ENCODE assay signal across 1 cellular context in the genomic region with DNA sequence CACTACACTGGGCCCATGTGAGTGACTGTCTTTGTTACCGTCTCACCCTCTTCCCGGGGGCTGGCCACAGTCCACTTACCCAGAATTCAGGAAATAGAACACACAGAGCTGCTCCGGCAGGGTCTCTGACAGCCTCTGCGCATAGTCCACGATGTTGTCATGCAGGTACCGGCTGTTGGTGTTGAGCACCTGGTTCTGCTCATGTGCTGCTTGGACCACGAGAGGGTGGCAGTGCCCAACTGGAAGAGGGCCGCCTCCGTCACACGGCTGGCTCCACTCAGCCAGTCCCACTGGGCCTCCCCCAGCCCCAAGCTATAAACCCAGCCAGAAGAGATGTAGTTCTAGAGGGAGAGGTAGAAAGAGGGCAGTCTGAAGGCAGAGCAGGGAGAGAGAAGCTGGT.
TF ChIP-seq lines count a peak whose summit lies in the region.

No MANE protein-coding gene starts in this region.

TF ChIP-seq in liver, 16 proteins besides CTCF, POLR2A, EP300 and RAD21 (continued from another document):
- TF ChIP-seq, protein P1, sequence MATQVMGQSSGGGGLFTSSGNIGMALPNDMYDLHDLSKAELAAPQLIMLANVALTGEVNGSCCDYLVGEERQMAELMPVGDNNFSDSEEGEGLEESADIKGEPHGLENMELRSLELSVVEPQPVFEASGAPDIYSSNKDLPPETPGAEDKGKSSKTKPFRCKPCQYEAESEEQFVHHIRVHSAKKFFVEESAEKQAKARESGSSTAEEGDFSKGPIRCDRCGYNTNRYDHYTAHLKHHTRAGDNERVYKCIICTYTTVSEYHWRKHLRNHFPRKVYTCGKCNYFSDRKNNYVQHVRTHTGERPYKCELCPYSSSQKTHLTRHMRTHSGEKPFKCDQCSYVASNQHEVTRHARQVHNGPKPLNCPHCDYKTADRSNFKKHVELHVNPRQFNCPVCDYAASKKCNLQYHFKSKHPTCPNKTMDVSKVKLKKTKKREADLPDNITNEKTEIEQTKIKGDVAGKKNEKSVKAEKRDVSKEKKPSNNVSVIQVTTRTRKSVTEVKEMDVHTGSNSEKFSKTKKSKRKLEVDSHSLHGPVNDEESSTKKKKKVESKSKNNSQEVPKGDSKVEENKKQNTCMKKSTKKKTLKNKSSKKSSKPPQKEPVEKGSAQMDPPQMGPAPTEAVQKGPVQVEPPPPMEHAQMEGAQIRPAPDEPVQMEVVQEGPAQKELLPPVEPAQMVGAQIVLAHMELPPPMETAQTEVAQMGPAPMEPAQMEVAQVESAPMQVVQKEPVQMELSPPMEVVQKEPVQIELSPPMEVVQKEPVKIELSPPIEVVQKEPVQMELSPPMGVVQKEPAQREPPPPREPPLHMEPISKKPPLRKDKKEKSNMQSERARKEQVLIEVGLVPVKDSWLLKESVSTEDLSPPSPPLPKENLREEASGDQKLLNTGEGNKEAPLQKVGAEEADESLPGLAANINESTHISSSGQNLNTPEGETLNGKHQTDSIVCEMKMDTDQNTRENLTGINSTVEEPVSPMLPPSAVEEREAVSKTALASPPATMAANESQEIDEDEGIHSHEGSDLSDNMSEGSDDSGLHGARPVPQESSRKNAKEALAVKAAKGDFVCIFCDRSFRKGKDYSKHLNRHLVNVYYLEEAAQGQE (IDR thresholded peaks at IDR 0.05): no peak
- TF ChIP-seq SP1 (IDR thresholded peaks at IDR 0.05) (no peak), FOXA1 (IDR thresholded peaks at IDR 0.05) (no peak), EGR1 (IDR thresholded peaks at IDR 0.05; ENCODE audit: low read depth in 2 of 2) (no peak), HNF4G (IDR thresholded peaks at IDR 0.05) (no peak), GABPA (IDR thresholded peaks at IDR 0.05 in 1 of 2, conservative IDR thresholded peaks at IDR 0.05 in 1 of 2) (no peak), HNF4A (conservative IDR thresholded peaks at IDR 0.05) (no peak)
- TF ChIP-seq, protein P2, sequence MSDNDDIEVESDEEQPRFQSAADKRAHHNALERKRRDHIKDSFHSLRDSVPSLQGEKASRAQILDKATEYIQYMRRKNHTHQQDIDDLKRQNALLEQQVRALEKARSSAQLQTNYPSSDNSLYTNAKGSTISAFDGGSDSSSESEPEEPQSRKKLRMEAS (IDR thresholded peaks at IDR 0.05): no peak
- TF ChIP-seq, protein P3, sequence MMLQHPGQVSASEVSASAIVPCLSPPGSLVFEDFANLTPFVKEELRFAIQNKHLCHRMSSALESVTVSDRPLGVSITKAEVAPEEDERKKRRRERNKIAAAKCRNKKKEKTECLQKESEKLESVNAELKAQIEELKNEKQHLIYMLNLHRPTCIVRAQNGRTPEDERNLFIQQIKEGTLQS (IDR thresholded peaks at IDR 0.05): no peak
- TF ChIP-seq, protein P4, sequence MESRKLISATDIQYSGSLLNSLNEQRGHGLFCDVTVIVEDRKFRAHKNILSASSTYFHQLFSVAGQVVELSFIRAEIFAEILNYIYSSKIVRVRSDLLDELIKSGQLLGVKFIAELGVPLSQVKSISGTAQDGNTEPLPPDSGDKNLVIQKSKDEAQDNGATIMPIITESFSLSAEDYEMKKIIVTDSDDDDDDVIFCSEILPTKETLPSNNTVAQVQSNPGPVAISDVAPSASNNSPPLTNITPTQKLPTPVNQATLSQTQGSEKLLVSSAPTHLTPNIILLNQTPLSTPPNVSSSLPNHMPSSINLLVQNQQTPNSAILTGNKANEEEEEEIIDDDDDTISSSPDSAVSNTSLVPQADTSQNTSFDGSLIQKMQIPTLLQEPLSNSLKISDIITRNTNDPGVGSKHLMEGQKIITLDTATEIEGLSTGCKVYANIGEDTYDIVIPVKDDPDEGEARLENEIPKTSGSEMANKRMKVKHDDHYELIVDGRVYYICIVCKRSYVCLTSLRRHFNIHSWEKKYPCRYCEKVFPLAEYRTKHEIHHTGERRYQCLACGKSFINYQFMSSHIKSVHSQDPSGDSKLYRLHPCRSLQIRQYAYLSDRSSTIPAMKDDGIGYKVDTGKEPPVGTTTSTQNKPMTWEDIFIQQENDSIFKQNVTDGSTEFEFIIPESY (IDR thresholded peaks at IDR 0.05): no peak
TF ChIP-seq in liver: peak in this region for 0.
